In the genomic region with DNA sequence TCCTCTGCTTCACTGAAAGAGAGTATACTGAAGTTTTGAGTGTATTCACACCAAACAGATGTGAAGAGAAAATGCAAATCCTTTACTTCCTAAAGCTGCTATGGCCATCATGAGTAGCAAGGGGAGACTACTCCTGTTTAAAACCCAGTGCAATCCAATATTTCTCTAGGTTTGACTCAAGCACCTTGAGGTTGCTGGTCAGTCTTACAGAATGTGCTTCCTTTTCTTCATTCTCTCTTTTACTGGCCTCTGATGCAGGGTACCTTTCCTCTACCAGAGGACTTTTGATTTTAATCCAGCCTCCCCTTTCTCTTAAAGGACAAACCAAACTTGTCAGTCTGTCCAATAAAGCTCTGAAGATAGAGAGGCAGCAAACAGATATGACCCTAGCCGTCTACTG, we compare ENCODE assay signal across 28 cellular contexts.
"Had no signal": no experiment of that assay in that cellular context is flagged by ENCODE, and none has a peak within 500 bp of the region (broad histone marks: within the 10 kb centered on the region; RNA-seq: fewer than 3 reads in every experiment).

No MANE protein-coding gene starts in this region.

- FAIRE-seq: urothelium cell line had no signal

- H3K36me3 Mint-ChIP-seq: stimulated activated effector memory CD8-positive, alpha-beta T cell treated with anti-CD3 and anti-CD28 coated beads, Interleukin-12 subunit alpha, Interleukin-12 subunit beta, amount 100 ng/mL, for 72 hours; stimulated activated memory B cell treated with anti-CD40 and anti-IgM and Interleukin-4, amounts not matched to agents 10 μg/mL and 1 μg/mL and 100 μg/mL, for 72 hours; type B pancreatic cell had no signal

- H3K27ac Mint-ChIP-seq: stimulated activated effector memory CD8-positive, alpha-beta T cell treated with anti-CD3 and anti-CD28 coated beads, Interleukin-12 subunit alpha, Interleukin-12 subunit beta, amount 100 ng/mL, for 72 hours; stimulated activated memory B cell treated with anti-CD40 and anti-IgM and Interleukin-4, amounts not matched to agents 10 μg/mL and 1 μg/mL and 100 μg/mL, for 72 hours; stimulated activated naive CD8-positive, alpha-beta T cell treated with anti-CD3 and anti-CD28 coated beads, Interleukin-15, amount 100 ng/mL, for 72 hours; stimulated activated naive CD8-positive, alpha-beta T cell treated with anti-CD3 and anti-CD28 coated beads, Interleukin-15, Interleukin-2, amounts not matched to agents 100 ng/mL and 50 ng/mL, for 24 hours; type B pancreatic cell had no signal

- H3K27me3 Mint-ChIP-seq: stimulated activated memory B cell treated with anti-CD40 and anti-IgM and Interleukin-4, amounts not matched to agents 10 μg/mL and 1 μg/mL and 100 μg/mL, for 72 hours; stimulated activated naive CD8-positive, alpha-beta T cell treated with anti-CD3 and anti-CD28 coated beads, Interleukin-15, amount 100 ng/mL, for 72 hours; stimulated activated naive CD8-positive, alpha-beta T cell treated with anti-CD3 and anti-CD28 coated beads, Interleukin-15, Interleukin-2, amounts not matched to agents 100 ng/mL and 50 ng/mL, for 24 hours had no signal

- H3K9me3 Mint-ChIP-seq: stimulated activated effector memory CD8-positive, alpha-beta T cell treated with anti-CD3 and anti-CD28 coated beads, Interleukin-12 subunit alpha, Interleukin-12 subunit beta, amount 100 ng/mL, for 72 hours; stimulated activated naive CD8-positive, alpha-beta T cell treated with anti-CD3 and anti-CD28 coated beads, Interleukin-15, amount 100 ng/mL, for 72 hours; type B pancreatic cell had no signal

- H3K27me3 ChIP-seq: stomach, suprapubic skin, testis, thyroid gland, tibial artery, tibial nerve, transverse colon, upper lobe of left lung, upper lobe of right lung, uterus, vagina had no signal

- H3K4me1 ChIP-seq: thyroid gland, upper lobe of left lung, upper lobe of right lung, uterus had no signal

- H3K9me3 ChIP-seq: stomach, suprapubic skin, testis, thoracic aorta, thyroid gland, tibial artery, tibial nerve, transverse colon, upper lobe of left lung, upper lobe of right lung, uterus, vagina had no signal

- H3K4me3 ChIP-seq: stomach, suprapubic skin, testis, thoracic aorta, thyroid gland, tibial artery, tibial nerve, transverse colon, upper lobe of left lung, upper lobe of right lung, uterus, vagina had no signal

- H3K4me3 Mint-ChIP-seq: stimulated activated effector memory CD8-positive, alpha-beta T cell treated with anti-CD3 and anti-CD28 coated beads, Interleukin-12 subunit alpha, Interleukin-12 subunit beta, amount 100 ng/mL, for 72 hours; stimulated activated memory B cell treated with anti-CD40 and anti-IgM and Interleukin-4, amounts not matched to agents 10 μg/mL and 1 μg/mL and 100 μg/mL, for 72 hours; stimulated activated naive CD8-positive, alpha-beta T cell treated with anti-CD3 and anti-CD28 coated beads, Interleukin-15, amount 100 ng/mL, for 72 hours; stimulated activated naive CD8-positive, alpha-beta T cell treated with anti-CD3 and anti-CD28 coated beads, Interleukin-15, Interleukin-2, amounts not matched to agents 100 ng/mL and 50 ng/mL, for 24 hours; type B pancreatic cell had no signal

- DNase-seq: stimulated activated CD4-positive, alpha-beta T cell treated with anti-CD3 and anti-CD28 coated beads, Interleukin-2, amount 100 ng/mL, for 48 hours; stimulated activated CD4-positive, alpha-beta T cell treated with anti-CD3 and anti-CD28 coated beads, Interleukin-4, amount 100 ng/mL, for 1 hour; stimulated activated CD4-positive, alpha-beta T cell treated with anti-CD3 and anti-CD28 coated beads, Interleukin-4, amount 100 ng/mL, for 24 hours; stimulated activated CD4-positive, alpha-beta T cell treated with anti-CD3 and anti-CD28 coated beads, Interleukin-4, amount 100 ng/mL, for 4 hours; stimulated activated CD8-positive, alpha-beta memory T cell treated with anti-CD3 and anti-CD28 coated beads, Interleukin-4, amount 100 ng/mL, for 48 hours; stimulated activated naive CD4-positive, alpha-beta T cell; stimulated activated naive CD4-positive, alpha-beta T cell treated with Interleukin-2 at 50 U/mL for 16 hours; stimulated activated naive CD8-positive, alpha-beta T cell treated with anti-CD3 and anti-CD28 coated beads, Interleukin-15, amount 100 ng/mL, for 72 hours; stimulated activated naive CD8-positive, alpha-beta T cell treated with anti-CD3 and anti-CD28 coated beads, Interleukin-15, Interleukin-2, amounts not matched to agents 100 U/mL and 50 U/mL, for 24 hours; stomach; substantia nigra; testis; thyroid gland; tibial artery; transverse colon; trophoblast cell; upper lobe of left lung; upper lobe of right lung; uterus had no signal

- H3K27ac ChIP-seq: stomach, suprapubic skin, testis, thoracic aorta, thyroid gland, tibial artery, tibial nerve, transverse colon, upper lobe of left lung, upper lobe of right lung, uterus, vagina had no signal

- ATAC-seq: stimulated activated effector memory CD8-positive, alpha-beta T cell treated with anti-CD3 and anti-CD28 coated beads, Interleukin-12 subunit alpha, Interleukin-12 subunit beta, amount 100 ng/mL, for 72 hours; stimulated activated memory B cell treated with anti-CD40 and anti-IgM and Interleukin-4, amounts not matched to agents 10 μg/mL and 1 μg/mL and 100 μg/mL, for 72 hours; stimulated activated naive CD8-positive, alpha-beta T cell treated with anti-CD3 and anti-CD28 coated beads, Interleukin-15, amount 100 ng/mL, for 72 hours; stimulated activated naive CD8-positive, alpha-beta T cell treated with anti-CD3 and anti-CD28 coated beads, Interleukin-15, Interleukin-2, amounts not matched to agents 100 U/mL and 50 U/mL, for 24 hours; upper lobe of right lung had no signal

- H3K36me3 ChIP-seq: stomach, suprapubic skin, thoracic aorta, thyroid gland, tibial artery, tibial nerve, transverse colon, upper lobe of left lung, upper lobe of right lung, uterus, vagina had no signal
